Comparison of ENCODE assay signal across 8 cellular contexts in the genomic region with DNA sequence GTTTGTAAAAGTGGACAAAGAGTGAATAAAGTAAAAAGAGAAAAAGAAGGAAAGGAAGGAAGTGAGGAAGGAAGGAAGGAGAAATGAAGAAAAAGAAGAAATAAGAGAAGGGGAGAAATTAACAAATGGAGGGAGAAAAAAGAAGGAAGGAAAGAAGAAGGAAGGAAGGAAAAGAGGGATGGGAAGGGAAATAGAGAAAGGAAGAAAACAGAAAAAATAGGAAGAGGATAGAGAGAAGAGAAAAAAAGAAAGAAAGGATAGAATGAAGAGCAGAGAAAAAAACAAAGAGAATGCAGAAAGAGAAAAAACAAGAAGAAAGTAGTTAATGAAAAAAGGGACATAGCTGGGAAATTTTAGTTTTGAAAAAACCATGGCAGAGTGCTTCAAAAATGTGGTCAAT.
"Had no signal": no experiment of that assay in that cellular context is flagged by ENCODE, and none has a peak within 500 bp of the region (broad histone marks: within the 10 kb centered on the region; RNA-seq: fewer than 3 reads in every experiment).

No MANE protein-coding gene starts in this region.

- FAIRE-seq: HepG2, HTR-8/SVneo had no signal

- DNase-seq: IMR-90, KBM-7, KG1 had no signal

- H3K4me2 ChIP-seq: KMS-11 had no signal

- ATAC-seq: HepG2 had no signal

- H3K9ac ChIP-seq: KMS-11 had no signal

- H3K27ac ChIP-seq: HL-60, KMS-11 had no signal

- H3K36me3 Mint-ChIP-seq: IgD-negative memory B cell had no signal

- H3K27me3 Mint-ChIP-seq: IgD-negative memory B cell had no signal

- H3K4me3 Mint-ChIP-seq: IgD-negative memory B cell had no signal

- H3K4me1 Mint-ChIP-seq: IgD-negative memory B cell had no signal
